In the genomic region with DNA sequence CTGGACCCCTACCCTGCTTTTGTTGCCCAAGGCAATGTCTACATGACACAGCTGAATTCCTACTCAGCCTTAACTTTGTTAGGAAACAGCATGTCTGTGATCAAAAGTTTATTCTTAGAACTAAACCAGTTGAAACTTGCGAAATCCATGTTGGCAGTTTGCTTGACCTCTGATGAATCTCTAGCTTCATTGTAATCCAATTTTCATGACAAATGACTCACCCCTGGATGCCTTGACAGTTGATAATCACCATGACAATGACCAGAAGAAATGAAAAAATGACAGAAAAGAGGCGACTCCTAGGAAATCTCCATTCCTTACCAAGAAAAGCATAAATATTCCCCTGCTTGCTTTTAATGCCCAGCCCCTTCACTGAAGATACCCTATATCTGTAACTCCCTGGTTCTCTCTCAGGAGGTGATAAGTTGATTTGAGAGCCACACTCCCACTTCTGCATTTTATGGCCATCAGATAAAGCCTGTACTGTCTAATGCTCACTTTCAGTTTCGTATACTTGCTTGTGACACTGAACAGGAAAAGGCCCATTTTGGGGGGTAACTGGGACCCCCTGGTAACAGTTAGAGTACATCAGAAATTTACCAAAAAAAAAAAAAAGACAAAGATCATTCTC, we compare ENCODE assay signal across 9 cellular contexts.
DNase-seq lines count a peak whose midpoint lies in the region; ATAC-seq, FAIRE-seq and TF ChIP-seq lines count a peak whose summit lies in the region.
"Had no signal": no experiment of that assay in that cellular context is flagged by ENCODE, and none has a peak within 500 bp of the region (broad histone marks: within the 10 kb centered on the region; RNA-seq: fewer than 3 reads in every experiment).

No MANE protein-coding gene starts in this region.

- no peak overlapping the region for H2BK15ac ChIP-seq in H1 (ENCODE audit: low read length)

- H3K27ac ChIP-seq in HUES6 (ENCODE audit: low read depth, low read length) (peak overlapping the region; percentile 74), H1 (ENCODE audit: low read depth, low read length) (peak overlapping the region; percentile 44; the same call in 1 of the 2 replicates)
- H3K27ac ChIP-seq: VCaP had no signal

- no peak for TF ChIP-seq POLR2A in H1 (IDR thresholded peaks at IDR 0.05; ENCODE audit: control extremely low read depth in 1 of 2, low read depth in 2 of 2, low read length in 2 of 2)

- TF ChIP-seq EP300 in H1 (IDR thresholded peaks at IDR 0.05; ENCODE audit: borderline replicate concordance in 1 of 2, low read depth in 2 of 2, low read length in 2 of 2) = peak in 1 of 2 experiments; percentile 77; a peak in 1 of 3 replicates

- H2BK5ac ChIP-seq in H1 (ENCODE audit: low read depth, low read length) = 0 out of 2 replicates have a peak overlapping the region, but pooled peaks have one; percentile 93

- no peak overlapping the region for H4K8ac ChIP-seq in H1 (ENCODE audit: extremely low read depth, insufficient read depth, low read length)

- H4K91ac ChIP-seq in H1 (replicated peaks; ENCODE audit: insufficient read length, low read length) = no peak overlapping the region

- TF ChIP-seq RAD21 in H1 (IDR thresholded peaks at IDR 0.05 in 1 of 2, conservative IDR thresholded peaks at IDR 0.05 in 1 of 2; ENCODE audit: low read depth in 2 of 2, low read length in 2 of 2) = no peak

- peak overlapping the region; percentile 50 for H2BK120ac ChIP-seq in H1 (replicated peaks; ENCODE audit: low read depth, low read length)

- H3K18ac ChIP-seq in H1 (ENCODE audit: extremely low read depth, low read length) = peak overlapping the region; percentile 89

- H3K4ac ChIP-seq in H1 (replicated peaks; ENCODE audit: insufficient read length, low read depth, low read length) = peak overlapping the region; percentile 55

- H2AK5ac ChIP-seq in H1 (ENCODE audit: low read depth, low read length) = no peak overlapping the region; the same call in 1 of the 2 replicates

- H3K4me1 ChIP-seq in HUES6 (ENCODE audit: control insufficient read depth, insufficient read depth, low read length) (peaks cover 38% of the 10 kb centered on the region), H1 (replicated peaks in 1 of 4; ENCODE audit: control insufficient read depth in 3 of 4, insufficient read depth in 4 of 4, low read length in 3 of 4) (peaks cover 2 to 17% (median 10%) of the 10 kb centered on the region in 4 experiments; a peak in 6 of 7 replicates)

- intact Hi-C loops in Right ventricle myocardium superior (cut with DNase I) (no loop called here), cardiac septum (cut with DNase I) (no loop called here)

- ATAC-seq in Right ventricle myocardium superior (ENCODE audit: poor library complexity) (peak; percentile 73), GM21447 (IDR thresholded peaks at IDR 0.05; ENCODE audit: unreplicated experiment) (no peak)

- 24% methylated on average over 3 of the region's 3 CpGs; no CpG with 5 or more reads in 1 of the 2 experiments for WGBS in H1 (ENCODE audit: extremely low coverage in 1 of 2, insufficient coverage in 1 of 2, insufficient read length in 1 of 2, insufficient replicate concordance in 2 of 2, low coverage in 1 of 2, low lambda C conversion rate in 2 of 2, missing lambda C conversion rate in 1 of 2), 2 experiments

- no peaks in the 10 kb centered on the region for H3K79me2 ChIP-seq in H1 (ENCODE audit: control insufficient read depth in 1 of 2, insufficient read depth in 2 of 2, low read length in 2 of 2)

- H3K4me2 ChIP-seq in H1 (ENCODE audit: insufficient read depth in 1 of 2, low read depth in 2 of 2, low read length in 2 of 2) = peak overlapping the region; percentile 50 to 52; a peak in 3 of 4 replicates

- no peaks in the 10 kb centered on the region for H3K79me1 ChIP-seq in H1 (ENCODE audit: low read depth, low read length)

- H4K20me1 ChIP-seq in H1 (replicated peaks in 1 of 2; ENCODE audit: control insufficient read depth in 1 of 2, insufficient read depth in 2 of 2, low read length in 2 of 2) = no peaks in the 10 kb centered on the region

- H3K9me3 ChIP-seq in HUES6 (ENCODE audit: control insufficient read depth, insufficient read depth, low read depth, low read length) = no peaks in the 10 kb centered on the region
- H3K9me3 ChIP-seq in H1 (ENCODE audit: insufficient read depth in 2 of 2, low read depth in 1 of 2, low read length in 1 of 2) = no peaks in the 10 kb centered on the region

- CTCF ChIA-PET in H1 (lab: Charles Lee; ENCODE audit: partially characterized antibody) = interaction anchor here (1.0 to 1.4 kb wide), 3 partner anchors 11 to 46 kb away, joined by 3 to 5 read pairs (median 4); no protein-coding TSS in a partner anchor

- FAIRE-seq in H1 (lab: Jason Lieb, UNC) = no peak

- H3K9ac ChIP-seq in HUES6 (ENCODE audit: low read length) (peak overlapping the region; percentile 3), H1 (replicated peaks in 1 of 4; ENCODE audit: extremely low read depth in 1 of 4, low read depth in 3 of 4, low read length in 3 of 4) (no peak overlapping the region)

- no peak overlapping the region for H2AFZ ChIP-seq in H1 (ENCODE audit: low read length)

- POLR2A ChIA-PET in H1 (lab: Charles Lee; ENCODE audit: partially characterized antibody) = interaction anchor here (0.6 to 1.2 kb wide), 3 partner anchors 9 to 56 kb away, joined by 3 to 4 read pairs (median 3); no protein-coding TSS in a partner anchor

- no peak for TF ChIP-seq CTCF in H1 (IDR thresholded peaks at IDR 0.05; ENCODE audit: control extremely low read depth in 1 of 3, insufficient read depth in 1 of 3, low read depth in 1 of 3, low read length in 3 of 3)

- peak overlapping the region; percentile 97; the same call in 1 of the 2 replicates for H2BK12ac ChIP-seq in H1 (ENCODE audit: low read depth, low read length)

- H3K36me3 ChIP-seq in HUES6 (ENCODE audit: control insufficient read depth, insufficient read depth, low read length) (no peaks in the 10 kb centered on the region), H1 (ENCODE audit: control insufficient read depth in 2 of 4, insufficient read depth in 4 of 4, low read length in 3 of 4) (no peaks in the 10 kb centered on the region)

- H3K4me3 ChIP-seq in HUES6 (ENCODE audit: low read depth, low read length) (peak overlapping the region; percentile 1; the same call in 1 of the 2 replicates), H1 (ENCODE audit: extremely low read depth in 1 of 4, insufficient read depth in 2 of 4, low read depth in 3 of 4, low read length in 4 of 4) (peak overlapping the region in 1 of 4 experiments; percentile 35; a peak in 1 of 8 replicates), skeletal muscle cell (ENCODE audit: low read depth, low read length) (no peak overlapping the region)

- H3K14ac ChIP-seq in H1 (ENCODE audit: insufficient read length) = no peak overlapping the region

- H3K23ac ChIP-seq in H1 (ENCODE audit: insufficient read length) = no peak overlapping the region

- H2BK20ac ChIP-seq in H1 (ENCODE audit: low read length) = peak overlapping the region; percentile 63; the same call in 1 of the 2 replicates

- peak overlapping the region; percentile 67 for H4K5ac ChIP-seq in H1 (ENCODE audit: insufficient read length, low read depth, low read length)

- H3K27me3 ChIP-seq in HUES6 (ENCODE audit: control insufficient read depth, insufficient read depth, low read length) (no peaks in the 10 kb centered on the region), H1 (replicated peaks in 1 of 4; ENCODE audit: control insufficient read depth in 3 of 4, extremely low read depth in 1 of 4, insufficient read depth in 3 of 4, low read length in 3 of 4) (no peaks in the 10 kb centered on the region)

- DNase-seq in Right ventricle myocardium superior = no peak
- no peak for DNase-seq in cardiac septum (ENCODE audit: low spot score)
- peak; percentile 48 to 64 for DNase-seq in H1 (ENCODE audit: low read depth in 1 of 2, low spot score in 2 of 2)
- peak; percentile 76 for DNase-seq in skeletal muscle cell (ENCODE audit: low read depth)
- no peak for DNase-seq in iPS-NIHi7 (ENCODE audit: extremely low spot score)
- DNase-seq in NCI-H146 (lab: John Stamatoyannopoulos, UW) = no peak

- H3K56ac ChIP-seq in H1 (replicated peaks; ENCODE audit: insufficient read length, low read depth, low read length) = no peak overlapping the region

- no peaks in the 10 kb centered on the region; the same call in 1 of the 2 replicates for H3K23me2 ChIP-seq in H1 (ENCODE audit: low read depth, low read length)

TF ChIP-seq in H1, 55 proteins besides CTCF, POLR2A, EP300 and RAD21 (continues in another document):
- no peak for TF ChIP-seq TAF7 (optimal IDR thresholded peaks at IDR 0.05; ENCODE audit: borderline replicate concordance, low read depth, low read length)
- TF ChIP-seq CTBP2 (IDR thresholded peaks at IDR 0.05; ENCODE audit: borderline replicate concordance, insufficient read depth, insufficient read length, low read length) = no peak
- TF ChIP-seq, protein P1, sequence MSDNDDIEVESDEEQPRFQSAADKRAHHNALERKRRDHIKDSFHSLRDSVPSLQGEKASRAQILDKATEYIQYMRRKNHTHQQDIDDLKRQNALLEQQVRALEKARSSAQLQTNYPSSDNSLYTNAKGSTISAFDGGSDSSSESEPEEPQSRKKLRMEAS (IDR thresholded peaks at IDR 0.05) = no peak
- no peak for TF ChIP-seq ASH2L (IDR thresholded peaks at IDR 0.05; ENCODE audit: low read length)
- TF ChIP-seq FOSL1 (IDR thresholded peaks at IDR 0.05; ENCODE audit: insufficient read depth, low read depth, low read length) = no peak
- TF ChIP-seq JUND (IDR thresholded peaks at IDR 0.05; ENCODE audit: low read length) = peak; percentile 40; the same call in 1 of the 2 replicates
- TF ChIP-seq ZNF274 (IDR thresholded peaks at IDR 0.05; ENCODE audit: borderline replicate concordance, extremely low read depth, low read length) = no peak
- no peak for TF ChIP-seq CBX5 (IDR thresholded peaks at IDR 0.05; ENCODE audit: low read depth, low read length)
- no peak for TF ChIP-seq SAP30 (IDR thresholded peaks at IDR 0.05; ENCODE audit: insufficient read depth, insufficient replicate concordance, low read length)
- no peak for TF ChIP-seq SUZ12 (IDR thresholded peaks at IDR 0.05; ENCODE audit: low read length)
- TF ChIP-seq JUN (IDR thresholded peaks at IDR 0.05; ENCODE audit: low read depth, low read length) = no peak
- no peak for TF ChIP-seq KDM4A (IDR thresholded peaks at IDR 0.05; ENCODE audit: low read depth, low read length, severe bottlenecking)
- TF ChIP-seq ATF2 (IDR thresholded peaks at IDR 0.05; ENCODE audit: low read length) = peak; percentile 73; the same call in 1 of the 2 replicates

Comparison
In these comparisons a context has a peak if more than half of its experiments do, and no peak if none do; other contexts are left out.
1. DNase-seq: peak in H1 (2 of 2) and skeletal muscle cell (single experiment); none in Right ventricle myocardium superior (single experiment), cardiac septum (single experiment), iPS-NIHi7 (single experiment) and NCI-H146 (single experiment).